In the genomic region with DNA sequence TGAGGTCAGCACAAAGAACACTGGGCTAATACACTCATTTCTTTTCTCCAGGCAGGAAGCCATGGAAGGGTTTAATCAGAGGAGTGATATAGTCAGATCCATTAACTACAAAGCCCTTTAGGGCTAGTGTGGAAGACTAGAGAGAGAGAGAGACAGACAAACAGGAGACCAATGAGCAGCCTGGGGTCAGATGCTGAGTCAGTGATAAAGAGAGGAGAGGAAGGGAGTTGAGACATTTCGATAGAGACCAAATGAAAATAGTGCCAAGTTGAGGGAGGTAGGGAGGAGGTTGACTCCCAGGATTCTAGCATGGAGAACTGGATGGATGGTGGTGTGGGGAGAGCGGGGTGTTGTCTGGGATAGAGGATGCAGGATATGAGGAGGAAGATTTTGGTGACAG, we compare ENCODE assay signal across 19 cellular contexts. TPM values are rescaled to one million over a fixed set of nuclear protein-coding genes. Genes with fewer than 3 reads are reported as not detected.
DNase-seq lines count a peak whose midpoint lies in the region; ATAC-seq, FAIRE-seq and TF ChIP-seq lines count a peak whose summit lies in the region.
"Had no signal": no experiment of that assay in that cellular context is flagged by ENCODE, and none has a peak within 500 bp of the region (broad histone marks: within the 10 kb centered on the region; RNA-seq: fewer than 3 reads in every experiment).

No MANE protein-coding gene starts in this region.

- intact Hi-C loops in PC-3 (cut with micrococcal nuclease): no loop called here
- intact Hi-C loops in kidney (cut with DNase I): no loop called here
- intact Hi-C loops in Caco-2 (cut with micrococcal nuclease; ENCODE audit: unreplicated experiment): no loop called here

- H4K20me1 ChIP-seq in PC-3 (ENCODE audit: low read length): no peaks in the 10 kb centered on the region

- H3K4me2 ChIP-seq in PC-3 (ENCODE audit: low read length): no peak overlapping the region

- H3K9me3 ChIP-seq in PC-3 (ENCODE audit: low read length) (peaks cover 36% of the 10 kb centered on the region), kidney (ENCODE audit: control insufficient read depth in 1 of 2, low read length in 2 of 2) (peaks cover 20 to 32% of the 10 kb centered on the region in 2 donors), Caco-2 (peaks cover 26% of the 10 kb centered on the region)

- POLR2A ChIA-PET in PC-3 (lab: Charles Lee; ENCODE audit: unreplicated experiment): no interaction called here
- POLR2A ChIA-PET in Caco-2 (lab: Charles Lee): no interaction called here

- CTCF ChIA-PET in PC-3 (lab: Charles Lee): no interaction called here
- CTCF ChIA-PET in Caco-2 (lab: Charles Lee): no interaction called here

- H3K9me3 Mint-ChIP-seq in activated naive CD4-positive, alpha-beta T cell treated with anti-CD3 and anti-CD28 coated beads, Interleukin-2, amount 50 U/mL, for 24 hours: peaks cover 6% of the 10 kb centered on the region
- H3K9me3 Mint-ChIP-seq in activated naive CD4-positive, alpha-beta T cell treated with anti-CD3 and anti-CD28 coated beads, Interleukin-2, amount 50 U/mL, for 72 hours: peaks cover 25 to 36% of the 10 kb centered on the region in 2 donors
- H3K9me3 Mint-ChIP-seq in glutamatergic neuron (ENCODE audit: unreplicated experiment) (peaks cover 13% of the 10 kb centered on the region), Caco-2 (ENCODE audit: unreplicated experiment) (peaks cover 42% of the 10 kb centered on the region)
- peaks cover 19% of the 10 kb centered on the region for H3K9me3 Mint-ChIP-seq in natural killer cell treated with Interleukin-12 subunit alpha and Interleukin-12 subunit beta and Interleukin-15 and Interleukin-18, amount 100 ng/mL, for 72 hours

- no peak overlapping the region for H3K9ac ChIP-seq in PC-3 (ENCODE audit: low read length)
- H3K9ac ChIP-seq in kidney (ENCODE audit: low read length in 2 of 2): no peak overlapping the region

- H3K9me2 ChIP-seq in PC-3 (replicated peaks; ENCODE audit: low read length): no peaks in the 10 kb centered on the region

- H3K4me3 ChIP-seq in PC-3 (ENCODE audit: low read length): peak overlapping the region; percentile 1; the same call in 1 of the 2 replicates
- H3K4me3 ChIP-seq in kidney (ENCODE audit: low read length in 2 of 2): no peak overlapping the region
- H3K4me3 ChIP-seq in Caco-2 (ENCODE audit: low read depth, low read length): no peak overlapping the region

- TF ChIP-seq CTCF in PC-3 (conservative IDR thresholded peaks at IDR 0.05; ENCODE audit: low read depth, low read length): no peak
- TF ChIP-seq CTCF in glutamatergic neuron (IDR thresholded peaks at IDR 0.05; ENCODE audit: partially characterized antibody, unreplicated experiment): no peak
- TF ChIP-seq CTCF in kidney (IDR thresholded peaks at IDR 0.05; ENCODE audit: borderline replicate concordance, extremely low read depth, insufficient read depth): no peak
- TF ChIP-seq CTCF in GM20000 (IDR thresholded peaks at IDR 0.05; ENCODE audit: extremely low read depth, missing control alignments): no peak
- TF ChIP-seq CTCF in Caco-2 (IDR thresholded peaks at IDR 0.05; ENCODE audit: insufficient read depth in 1 of 2, low read depth in 1 of 2, low read length in 1 of 2, severe bottlenecking in 1 of 2, unreplicated experiment in 1 of 2): no peak

- no peaks in the 10 kb centered on the region for H3K27me3 Mint-ChIP-seq in activated naive CD4-positive, alpha-beta T cell treated with anti-CD3 and anti-CD28 coated beads, Interleukin-2, amount 50 U/mL, for 24 hours
- H3K27me3 Mint-ChIP-seq in glutamatergic neuron (ENCODE audit: unreplicated experiment) (no peaks in the 10 kb centered on the region), Caco-2 (ENCODE audit: insufficient read depth, unreplicated experiment) (no peaks in the 10 kb centered on the region)
- H3K27me3 Mint-ChIP-seq in natural killer cell treated with Interleukin-12 subunit alpha and Interleukin-12 subunit beta and Interleukin-15 and Interleukin-18, amount 100 ng/mL, for 72 hours: no peaks in the 10 kb centered on the region
- H3K27me3 Mint-ChIP-seq: CD4-positive, alpha-beta memory T cell had no signal

- no peak overlapping the region for H3K4me3 Mint-ChIP-seq in activated naive CD4-positive, alpha-beta T cell treated with anti-CD3 and anti-CD28 coated beads, Interleukin-2, amount 50 U/mL, for 24 hours
- H3K4me3 Mint-ChIP-seq in glutamatergic neuron (ENCODE audit: unreplicated experiment) (peak overlapping the region; percentile 5), Caco-2 (ENCODE audit: unreplicated experiment) (no peak overlapping the region)
- H3K4me3 Mint-ChIP-seq in natural killer cell treated with Interleukin-12 subunit alpha and Interleukin-12 subunit beta and Interleukin-15 and Interleukin-18, amount 100 ng/mL, for 72 hours: no peak overlapping the region
- H3K4me3 Mint-ChIP-seq: CD4-positive, alpha-beta memory T cell; H9 had no signal

- H3K27ac ChIP-seq in PC-3 (ENCODE audit: low read length) (no peak overlapping the region), kidney (ENCODE audit: low read depth in 2 of 2, low read length in 2 of 2) (no peak overlapping the region)
- H3K27ac ChIP-seq: 22Rv1, C4-2B had no signal

- H2AFZ ChIP-seq in PC-3 (ENCODE audit: low read length): no peak overlapping the region

- no peak for FAIRE-seq in kidney (lab: Jason Lieb, UNC)
- FAIRE-seq: GM12892, HTR-8/SVneo had no signal

- H3K36me3 Mint-ChIP-seq in activated naive CD4-positive, alpha-beta T cell treated with anti-CD3 and anti-CD28 coated beads, Interleukin-2, amount 50 U/mL, for 24 hours: peaks cover 51% of the 10 kb centered on the region
- peaks cover 75 to 98% of the 10 kb centered on the region in 2 donors for H3K36me3 Mint-ChIP-seq in activated naive CD4-positive, alpha-beta T cell treated with anti-CD3 and anti-CD28 coated beads, Interleukin-2, amount 50 U/mL, for 72 hours
- H3K36me3 Mint-ChIP-seq in glutamatergic neuron (ENCODE audit: unreplicated experiment) (peaks cover 49% of the 10 kb centered on the region), Caco-2 (ENCODE audit: insufficient read depth, unreplicated experiment) (peaks cover 97% of the 10 kb centered on the region)
- peaks cover 57% of the 10 kb centered on the region for H3K36me3 Mint-ChIP-seq in natural killer cell treated with Interleukin-12 subunit alpha and Interleukin-12 subunit beta and Interleukin-15 and Interleukin-18, amount 100 ng/mL, for 72 hours

- H3K4me1 ChIP-seq in PC-3 (ENCODE audit: insufficient read depth, low read length) (no peaks in the 10 kb centered on the region), kidney (ENCODE audit: control insufficient read depth in 1 of 2, insufficient read depth in 1 of 2, low read depth in 1 of 2, low read length in 2 of 2) (no peaks in the 10 kb centered on the region), Caco-2 (peaks cover 19% of the 10 kb centered on the region)

- no peak for ATAC-seq in activated naive CD4-positive, alpha-beta T cell treated with anti-CD3 and anti-CD28 coated beads, Interleukin-2, amount 50 U/mL, for 72 hours
- no peak for ATAC-seq in PC-3
- no peak for ATAC-seq in natural killer cell treated with Interleukin-12 subunit alpha and Interleukin-12 subunit beta and Interleukin-15 and Interleukin-18, amount 100 ng/mL, for 72 hours

- H3K4me1 Mint-ChIP-seq in activated naive CD4-positive, alpha-beta T cell treated with anti-CD3 and anti-CD28 coated beads, Interleukin-2, amount 50 U/mL, for 24 hours: peaks cover 3% of the 10 kb centered on the region
- H3K4me1 Mint-ChIP-seq in glutamatergic neuron (ENCODE audit: low read depth, unreplicated experiment) (no peaks in the 10 kb centered on the region), Caco-2 (ENCODE audit: low read depth, unreplicated experiment) (peaks cover 14% of the 10 kb centered on the region)
- H3K4me1 Mint-ChIP-seq in natural killer cell treated with Interleukin-12 subunit alpha and Interleukin-12 subunit beta and Interleukin-15 and Interleukin-18, amount 100 ng/mL, for 72 hours (ENCODE audit: low read depth in 2 of 2): peaks cover 0 to 9% of the 10 kb centered on the region in 2 donors
- H3K4me1 Mint-ChIP-seq: H9 had no signal

- H3K27me3 ChIP-seq in PC-3 (ENCODE audit: low read length) (no peaks in the 10 kb centered on the region), Caco-2 (replicated peaks; ENCODE audit: control insufficient read depth, insufficient read depth, low read length) (no peaks in the 10 kb centered on the region)

- no TSS peak for BruUV-seq in PC-3 (replicated peaks; lab: Mats Ljungman, UMichigan)
- BruUV-seq in Caco-2 (replicated peaks; lab: Mats Ljungman, UMichigan): no TSS peak

- no peak for DNase-seq in activated naive CD4-positive, alpha-beta T cell treated with anti-CD3 and anti-CD28 coated beads, Interleukin-2, amount 50 U/mL, for 72 hours (ENCODE audit: low spot score in 2 of 2)
- DNase-seq in PC-3 (no peak), glutamatergic neuron (no peak), kidney (no peak), GM20000 (ENCODE audit: low spot score) (no peak), Caco-2 (no peak)
- DNase-seq in natural killer cell treated with Interleukin-12 subunit alpha and Interleukin-12 subunit beta and Interleukin-15 and Interleukin-18, amount 100 ng/mL, for 72 hours (ENCODE audit: low spot score): no peak
- DNase-seq: ACHN; CD4-positive, alpha-beta memory T cell; DND-41; GDM1; GOT3; H9; KBM-7 had no signal

- H3K27ac Mint-ChIP-seq in activated naive CD4-positive, alpha-beta T cell treated with anti-CD3 and anti-CD28 coated beads, Interleukin-2, amount 50 U/mL, for 24 hours: peak overlapping the region; percentile 73
- H3K27ac Mint-ChIP-seq in activated naive CD4-positive, alpha-beta T cell treated with anti-CD3 and anti-CD28 coated beads, Interleukin-2, amount 50 U/mL, for 72 hours: peak overlapping the region in 1 of 2 donors; percentile 26
- no peak overlapping the region for H3K27ac Mint-ChIP-seq in glutamatergic neuron (ENCODE audit: unreplicated experiment)
- H3K27ac Mint-ChIP-seq in natural killer cell treated with Interleukin-12 subunit alpha and Interleukin-12 subunit beta and Interleukin-15 and Interleukin-18, amount 100 ng/mL, for 72 hours: no peak overlapping the region
- no peak overlapping the region for H3K27ac Mint-ChIP-seq in Caco-2 (ENCODE audit: unreplicated experiment)
- H3K27ac Mint-ChIP-seq: H9 had no signal

- peaks cover 91% of the 10 kb centered on the region for H3K36me3 ChIP-seq in PC-3 (ENCODE audit: low read depth, low read length)
- H3K36me3 ChIP-seq in kidney (ENCODE audit: control insufficient read depth in 1 of 2, insufficient read depth in 2 of 2, low read length in 2 of 2): peaks cover 67 to 71% of the 10 kb centered on the region in 2 donors
- H3K36me3 ChIP-seq in Caco-2 (ENCODE audit: control insufficient read depth, insufficient read depth, low read length): peaks cover 39% of the 10 kb centered on the region

- no peaks in the 10 kb centered on the region for H3K79me2 ChIP-seq in PC-3 (ENCODE audit: low read length)

- no peaks in the 10 kb centered on the region for H3F3A ChIP-seq in PC-3 (ENCODE audit: low read length, unreplicated experiment)

RNA-seq across cellular contexts. Expression of a gene that starts 18.2 kb away (rescaled TPM):
- total RNA-seq in activated naive CD4-positive, alpha-beta T cell treated with anti-CD3 and anti-CD28 coated beads, Interleukin-2, amount 50 U/mL, for 72 hours: 10 to 100 TPM; 15.2 to 15.8 TPM
- total RNA-seq in PC-3 (2014; rRNA removed): 18.4 and 18.5 TPM in 2 replicates
- total RNA-seq in glutamatergic neuron (ENCODE audit: unreplicated experiment): 13.4 TPM
- 10 to 100 TPM in 1 of 2 donors, 1 to 10 TPM in 1; 6.2 to 10.3 TPM for total RNA-seq in natural killer cell treated with Interleukin-12 subunit alpha and Interleukin-12 subunit beta and Interleukin-15 and Interleukin-18, amount 100 ng/mL, for 72 hours
- total RNA-seq in kidney: 10.7 TPM
- 2.6 TPM for polyA plus RNA-seq in kidney (ENCODE audit: insufficient read depth, low read depth, low replicate concordance)
- 22.3 and 24.9 TPM in 2 replicates for total RNA-seq in Caco-2 (2022)

RNA-seq across cellular contexts. Expression of a gene that starts 18.8 kb away (rescaled TPM):
- 10 to 100 TPM; 54.0 to 60.0 TPM for total RNA-seq in activated naive CD4-positive, alpha-beta T cell treated with anti-CD3 and anti-CD28 coated beads, Interleukin-2, amount 50 U/mL, for 72 hours
- total RNA-seq in PC-3 (2014; rRNA removed) (26.0 and 36.3 TPM in 2 replicates), glutamatergic neuron (ENCODE audit: unreplicated experiment) (44.5 TPM), kidney (53.2 TPM), Caco-2 (2022) (44.2 and 46.3 TPM in 2 replicates)
- total RNA-seq in natural killer cell treated with Interleukin-12 subunit alpha and Interleukin-12 subunit beta and Interleukin-15 and Interleukin-18, amount 100 ng/mL, for 72 hours: 10 to 100 TPM; 52.1 to 70.9 TPM
- polyA plus RNA-seq in kidney (ENCODE audit: insufficient read depth, low read depth, low replicate concordance): 69.0 TPM
